ENCODE assay signal across 9 cellular contexts in genomic region chr15:83928392-83928734, GRCh38.
DNase-seq lines count a peak whose midpoint lies in the region; ATAC-seq and TF ChIP-seq lines count a peak whose summit lies in the region.
"Had no signal": no experiment of that assay in that cellular context is flagged by ENCODE, and none has a peak within 500 bp of the region (broad histone marks: within the 10 kb centered on the region; RNA-seq: fewer than 3 reads in every experiment).

No MANE protein-coding gene starts in this region.

- CTCF ChIA-PET in activated CD4-positive, alpha-beta T cell treated with anti-CD3 and anti-CD28 coated beads, Interleukin-2, amount 10 ng/mL, durations not matched to agents 7 days and 5 days (lab: Charles Lee) = interaction anchor here (1.4 kb wide), 1 partner anchor 10 kb away, joined by 7 read pairs; no protein-coding TSS in a partner anchor

- H3K9me3 Mint-ChIP-seq in activated CD4-positive, alpha-beta T cell treated with anti-CD3 and anti-CD28 coated beads, Interleukin-2, amount 10 ng/mL, durations not matched to agents 7 days and 5 days = peaks cover 3% of the 10 kb centered on the region
- H3K9me3 Mint-ChIP-seq in activated naive CD8-positive, alpha-beta T cell treated with anti-CD3 and anti-CD28 coated beads for 36 hours = peaks cover 3% of the 10 kb centered on the region

- ATAC-seq in GM21390 (IDR thresholded peaks at IDR 0.05; ENCODE audit: unreplicated experiment) (peak; percentile 79), HG03095 (IDR thresholded peaks at IDR 0.05; ENCODE audit: unreplicated experiment) (peak; percentile 74)

- TF ChIP-seq CTCF in right atrium auricular region (IDR thresholded peaks at IDR 0.05) = no peak

- POLR2A ChIA-PET in activated CD4-positive, alpha-beta T cell treated with anti-CD3 and anti-CD28 coated beads, Interleukin-2, amount 10 ng/mL, durations not matched to agents 7 days and 5 days (lab: Charles Lee) = no interaction called here

- H3K27ac ChIP-seq in substantia nigra (ENCODE audit: low read depth, low read length, poor library complexity, severe bottlenecking) = no peak overlapping the region
- no peak overlapping the region for H3K27ac ChIP-seq in right atrium auricular region
- H3K27ac ChIP-seq: coronary artery had no signal

- no peaks in the 10 kb centered on the region for H3K9me3 ChIP-seq in right atrium auricular region

- peak overlapping the region; percentile 63 for H3K27ac Mint-ChIP-seq in activated CD4-positive, alpha-beta T cell treated with anti-CD3 and anti-CD28 coated beads, Interleukin-2, amount 10 ng/mL, durations not matched to agents 7 days and 5 days
- H3K27ac Mint-ChIP-seq in activated naive CD8-positive, alpha-beta T cell treated with anti-CD3 and anti-CD28 coated beads for 36 hours = peak overlapping the region; percentile 15

- H3K27me3 ChIP-seq in right atrium auricular region = no peaks in the 10 kb centered on the region

- peaks cover 0 to 8% of the 10 kb centered on the region in 2 donors for H3K4me1 ChIP-seq in right atrium auricular region

- H3K4me1 Mint-ChIP-seq in activated CD4-positive, alpha-beta T cell treated with anti-CD3 and anti-CD28 coated beads, Interleukin-2, amount 10 ng/mL, durations not matched to agents 7 days and 5 days = peaks cover 16% of the 10 kb centered on the region
- peaks cover 10% of the 10 kb centered on the region for H3K4me1 Mint-ChIP-seq in activated naive CD8-positive, alpha-beta T cell treated with anti-CD3 and anti-CD28 coated beads for 36 hours

- peaks cover 9% of the 10 kb centered on the region for H3K27me3 Mint-ChIP-seq in activated CD4-positive, alpha-beta T cell treated with anti-CD3 and anti-CD28 coated beads, Interleukin-2, amount 10 ng/mL, durations not matched to agents 7 days and 5 days
- peaks cover 12% of the 10 kb centered on the region for H3K27me3 Mint-ChIP-seq in activated naive CD8-positive, alpha-beta T cell treated with anti-CD3 and anti-CD28 coated beads for 36 hours

- H3K36me3 Mint-ChIP-seq in activated CD4-positive, alpha-beta T cell treated with anti-CD3 and anti-CD28 coated beads, Interleukin-2, amount 10 ng/mL, durations not matched to agents 7 days and 5 days (ENCODE audit: low read depth) = no peaks in the 10 kb centered on the region
- no peaks in the 10 kb centered on the region for H3K36me3 Mint-ChIP-seq in activated naive CD8-positive, alpha-beta T cell treated with anti-CD3 and anti-CD28 coated beads for 36 hours

- no peak overlapping the region for H3K4me3 Mint-ChIP-seq in activated CD4-positive, alpha-beta T cell treated with anti-CD3 and anti-CD28 coated beads, Interleukin-2, amount 10 ng/mL, durations not matched to agents 7 days and 5 days
- no peak overlapping the region for H3K4me3 Mint-ChIP-seq in activated naive CD8-positive, alpha-beta T cell treated with anti-CD3 and anti-CD28 coated beads for 36 hours

- H3K36me3 ChIP-seq in right atrium auricular region = peaks cover 22% of the 10 kb centered on the region

- no peak overlapping the region for H3K4me3 ChIP-seq in right atrium auricular region
- H3K4me3 ChIP-seq: coronary artery had no signal

- no peak for DNase-seq in activated CD4-positive, alpha-beta T cell treated with anti-CD3 and anti-CD28 coated beads, Interleukin-2, amount 10 ng/mL, durations not matched to agents 7 days and 5 days
- DNase-seq in activated CD4-positive, alpha-beta T cell treated with anti-CD3 and anti-CD28 coated beads for 4 hours = no peak
- no peak for DNase-seq in activated naive CD8-positive, alpha-beta T cell treated with anti-CD3 and anti-CD28 coated beads for 36 hours
- DNase-seq in substantia nigra (lab: John Stamatoyannopoulos, UW) = no peak
- DNase-seq in right atrium auricular region (ENCODE audit: low spot score) = no peak
- DNase-seq in cerebellum (ENCODE audit: low spot score) = no peak
